Comparison of ENCODE assay signal across 1 cellular context in the genomic region with DNA sequence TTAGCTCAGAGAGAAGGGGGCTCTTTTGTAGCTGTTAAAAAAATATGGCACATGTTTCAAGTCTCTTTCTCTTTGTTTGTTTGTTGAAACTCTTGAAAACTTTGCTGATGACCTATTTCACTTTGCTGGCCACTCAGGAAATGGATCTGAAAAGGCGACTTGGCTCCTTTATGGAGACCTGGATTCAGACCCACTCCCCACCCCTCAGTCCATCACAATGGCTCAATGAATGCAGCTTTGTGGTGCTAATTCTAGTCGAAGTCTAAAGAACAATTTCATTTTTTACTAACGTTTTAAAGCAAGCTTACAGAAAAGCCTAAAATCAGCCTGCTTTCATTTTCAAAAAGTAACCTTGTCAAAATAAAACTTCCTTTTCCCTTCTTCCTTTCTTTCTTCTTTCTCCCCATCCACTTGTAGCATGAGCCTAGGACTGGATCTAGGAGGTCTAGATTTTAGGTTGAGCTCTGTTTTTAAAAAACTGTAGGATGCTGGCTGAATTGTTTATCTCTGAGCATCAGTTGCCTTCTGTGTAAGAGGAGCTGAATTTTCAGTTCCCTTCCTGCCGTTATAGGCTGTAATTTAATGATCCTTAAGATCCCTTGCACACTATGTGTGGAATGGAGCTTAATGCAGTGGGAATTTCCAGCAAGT.
TF ChIP-seq lines count a peak whose summit lies in the region.

No MANE protein-coding gene starts in this region.

TF ChIP-seq in GM23338, 12 proteins besides CTCF, POLR2A, EP300 and RAD21 (continued from another document):
- TF ChIP-seq ZNF462 (CRISPR knock-in tag; IDR thresholded peaks at IDR 0.05) (no peak), ZNF331 (CRISPR knock-in tag; IDR thresholded peaks at IDR 0.05; ENCODE audit: low read depth) (no peak), EZH2 (IDR thresholded peaks at IDR 0.05; ENCODE audit: low read depth, unreplicated experiment) (no peak), STAT1 (IDR thresholded peaks at IDR 0.05; ENCODE audit: unreplicated experiment) (no peak), NANOG (IDR thresholded peaks at IDR 0.05; ENCODE audit: borderline replicate concordance) (peak; percentile 73), REST (IDR thresholded peaks at IDR 0.05; ENCODE audit: unreplicated experiment) (no peak)
